ENCODE assay signal across 21 cellular contexts in genomic region chr6:114712129-114712662, GRCh38.
DNase-seq lines count a peak whose midpoint lies in the region; ATAC-seq and TF ChIP-seq lines count a peak whose summit lies in the region.
"Had no signal": no experiment of that assay in that cellular context is flagged by ENCODE, and none has a peak within 500 bp of the region (broad histone marks: within the 10 kb centered on the region; RNA-seq: fewer than 3 reads in every experiment).

No MANE protein-coding gene starts in this region.

- no peaks in the 10 kb centered on the region for H3K4me1 ChIP-seq in Peyer's patch

- ATAC-seq in GM18511 (IDR thresholded peaks at IDR 0.05; ENCODE audit: unreplicated experiment) (peak; percentile 41), GM19395 (IDR thresholded peaks at IDR 0.05; ENCODE audit: unreplicated experiment) (peak; percentile 51), HG02852 (IDR thresholded peaks at IDR 0.05; ENCODE audit: unreplicated experiment) (peak; percentile 43), HG03565 (IDR thresholded peaks at IDR 0.05; ENCODE audit: unreplicated experiment) (peak; percentile 44), left cardiac atrium (no peak), GM21619 (IDR thresholded peaks at IDR 0.05; ENCODE audit: unreplicated experiment) (no peak)
- ATAC-seq: activated T-helper 17 cell treated with anti-CD3 and anti-CD28 coated beads, Interleukin-2, amount 50 U/mL, for 72 hours; left colon; PC-3; WTC11 had no signal

- intact Hi-C loops in left cardiac atrium (cut with DNase I): no loop called here

- DNase-seq in Peyer's patch (no peak), left cardiac atrium (no peak), NCI-H526 (lab: John Stamatoyannopoulos, UW) (no peak)
- DNase-seq: activated CD8-positive, alpha-beta memory T cell treated with anti-CD3 and anti-CD28 coated beads, Interleukin-2, amount 50 U/mL, for 4 hours; effector memory CD4-positive, alpha-beta T cell; erythroblast; foreskin fibroblast; left colon; mesenchymal stem cell; NCI-H187 treated with DMSO at 0.1 percent for 48 hours; NCI-H345; PC-3; Right ventricle myocardium superior had no signal

- H3K4me3 ChIP-seq in Peyer's patch: no peak overlapping the region

- H3K27ac ChIP-seq in Peyer's patch: no peak overlapping the region
- H3K27ac ChIP-seq: HL-60 had no signal

- TF ChIP-seq CTCF in Peyer's patch (IDR thresholded peaks at IDR 0.05): no peak

- H3K36me3 ChIP-seq in Peyer's patch: no peaks in the 10 kb centered on the region

- TF ChIP-seq POLR2A in Peyer's patch (IDR thresholded peaks at IDR 0.05): no peak

- no peaks in the 10 kb centered on the region for H3K9me3 ChIP-seq in Peyer's patch

- H3K27me3 ChIP-seq in Peyer's patch: no peaks in the 10 kb centered on the region

Comparison
In these comparisons a context has a peak if more than half of its experiments do, and no peak if none do; other contexts are left out.
1. ATAC-seq: peak in GM18511 (single experiment), GM19395 (single experiment), HG02852 (single experiment) and HG03565 (single experiment); none in left cardiac atrium (0 of 2) and GM21619 (single experiment).